10 cellular contexts compared by ENCODE assay signal in genomic region chr2:169073972-169074751, GRCh38. TPM values are rescaled to one million over a fixed set of nuclear protein-coding genes. Genes with fewer than 3 reads are reported as not detected.
A peak's percentile ranks its signal among the peaks of the same experiment; 100 is the strongest.
DNase-seq lines count a peak whose midpoint lies in the region; ATAC-seq and TF ChIP-seq lines count a peak whose summit lies in the region.
"Had no signal": no experiment of that assay in that cellular context is flagged by ENCODE, and none has a peak within 500 bp of the region (broad histone marks: within the 10 kb centered on the region; RNA-seq: fewer than 3 reads in every experiment).

No MANE protein-coding gene starts in this region.

- no peaks in the 10 kb centered on the region for H3K79me2 ChIP-seq in OCI-LY3 (ENCODE audit: low read length)

- peak; percentile 31 for DNase-seq in Daoy (ENCODE audit: low read depth)
- peak; percentile 79 for DNase-seq in kidney epithelial cell (ENCODE audit: low read depth)
- DNase-seq in foreskin melanocyte = no peak
- DNase-seq in posterior cingulate gyrus = no peak
- no peak for DNase-seq in GOT3 (lab: John Stamatoyannopoulos, UW)
- DNase-seq: caudate nucleus had no signal

- peak overlapping the region; percentile 19; the same call in 1 of the 2 replicates for H3K9ac ChIP-seq in OCI-LY3 (ENCODE audit: low read length)

- H3K27me3 ChIP-seq in OCI-LY3 (ENCODE audit: low read depth, low read length) = no peaks in the 10 kb centered on the region
- H3K27me3 ChIP-seq in kidney epithelial cell (ENCODE audit: control insufficient read depth, insufficient read depth, low read length) = no peaks in the 10 kb centered on the region

- ATAC-seq in GM21619 (IDR thresholded peaks at IDR 0.05; ENCODE audit: unreplicated experiment) = peak; percentile 54
- ATAC-seq in GM18873 (IDR thresholded peaks at IDR 0.05; ENCODE audit: low FRiP score, unreplicated experiment) = no peak

- peak overlapping the region; percentile 53 for H3K4me2 ChIP-seq in OCI-LY3 (ENCODE audit: low read length)

- peak overlapping the region; percentile 63; the same call in 1 of the 2 replicates for H2AFZ ChIP-seq in OCI-LY3 (ENCODE audit: low read depth, low read length)

- no peak for TF ChIP-seq CTCF in OCI-LY3 (IDR thresholded peaks at IDR 0.05; ENCODE audit: low read depth, low read length)
- TF ChIP-seq CTCF in kidney epithelial cell (IDR thresholded peaks at IDR 0.05; ENCODE audit: insufficient read depth, low read length, poor library complexity, severe bottlenecking) = no peak

- no peaks in the 10 kb centered on the region for H3K36me3 ChIP-seq in OCI-LY3 (replicated peaks; ENCODE audit: low read depth, low read length)
- no peaks in the 10 kb centered on the region for H3K36me3 ChIP-seq in kidney epithelial cell (ENCODE audit: control insufficient read depth, insufficient read depth, low read length)

- 0 out of 2 replicates have a peak overlapping the region, but pooled peaks have one; percentile 1 for H3K27ac ChIP-seq in OCI-LY3 (ENCODE audit: low read length)

- intact Hi-C loops in posterior cingulate gyrus (cut with DNase I) = no loop called here

- no peaks in the 10 kb centered on the region for H3K9me3 ChIP-seq in OCI-LY3 (ENCODE audit: insufficient read depth, low read length)

- peaks cover 49% of the 10 kb centered on the region for H3K4me1 ChIP-seq in OCI-LY3 (ENCODE audit: low read length)

- H3K4me3 ChIP-seq in OCI-LY3 (ENCODE audit: low read length) = peak overlapping the region; percentile 21
- no peak overlapping the region for H3K4me3 ChIP-seq in kidney epithelial cell (ENCODE audit: low read depth, low read length)
- H3K4me3 ChIP-seq: skin epidermis had no signal

- H4K20me1 ChIP-seq in OCI-LY3 (ENCODE audit: insufficient read depth, low read length) = no peaks in the 10 kb centered on the region

RNA-seq across cellular contexts. Expression of gene DHRS9, which starts 4.8 kb away (rescaled TPM):
- 0.39 and 2.5 TPM in 2 replicates for total RNA-seq in Daoy (2014; rRNA removed; shearing (Covaris generic))
- total RNA-seq in kidney epithelial cell = not detected in 2 replicates

RNA-seq across cellular contexts. Expression of gene ABCB11, which starts 43.0 kb away (rescaled TPM):
- total RNA-seq in Daoy (2014; rRNA removed; shearing (Covaris generic)) = not detected in 2 replicates
- total RNA-seq in kidney epithelial cell = not detected in 2 replicates

Comparison
In these comparisons a context has a peak if more than half of its experiments do, and no peak if none do; other contexts are left out.
1. DNase-seq: peak in Daoy (single experiment) and kidney epithelial cell (single experiment); none in foreskin melanocyte (single experiment), posterior cingulate gyrus (0 of 10) and GOT3 (single experiment).